In the genomic region with DNA sequence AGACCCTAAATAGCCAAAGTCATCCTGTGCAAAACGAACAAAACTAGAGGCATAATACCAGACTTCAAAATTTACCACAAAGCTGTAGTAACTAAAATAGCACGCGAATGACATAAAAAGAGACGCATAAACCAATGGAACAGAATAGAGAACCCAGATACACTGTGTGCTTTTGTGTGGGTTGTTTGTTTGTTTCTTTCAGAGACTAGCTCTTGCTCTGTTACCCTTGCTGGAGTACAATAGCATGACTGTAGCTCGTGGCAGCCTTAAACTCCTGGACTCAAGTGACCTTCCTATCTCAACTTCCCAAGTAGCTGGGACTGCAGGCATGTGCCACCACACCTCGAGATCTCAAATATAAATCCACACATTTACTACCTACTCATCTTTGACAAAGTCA, we compare ENCODE assay signal across 30 cellular contexts.
"Had no signal": no experiment of that assay in that cellular context is flagged by ENCODE, and none has a peak within 500 bp of the region (broad histone marks: within the 10 kb centered on the region; RNA-seq: fewer than 3 reads in every experiment).

No MANE protein-coding gene starts in this region.

- H3K9me3 ChIP-seq: left lung, lower lobe of right lung, pancreas, prostate gland, stomach, testis, thyroid gland, transverse colon, upper lobe of left lung, vagina had no signal

- H3K27ac Mint-ChIP-seq: naive thymus-derived CD8-positive, alpha-beta T cell; nephron; stimulated activated naive B cell treated with anti-CD40 and anti-IgM and Interleukin-4, amounts not matched to agents 10 μg/mL and 1 μg/mL and 100 μg/mL, for 72 hours had no signal

- H3K4me3 Mint-ChIP-seq: naive thymus-derived CD8-positive, alpha-beta T cell; nephron; stimulated activated naive B cell treated with anti-CD40 and anti-IgM and Interleukin-4, amounts not matched to agents 10 μg/mL and 1 μg/mL and 100 μg/mL, for 72 hours had no signal

- H3K9me3 Mint-ChIP-seq: nephron had no signal

- H2AFZ ChIP-seq: hepatocyte had no signal

- DNase-seq: kidney glomerular epithelial cell; left colon; left lung; lower lobe of right lung; mammary epithelial cell; mesenchymal stem cell; naive thymus-derived CD8-positive, alpha-beta T cell; nucleus accumbens; pancreas; posterior cingulate gyrus; retina; right cardiac atrium; stimulated activated CD4-positive, alpha-beta T cell treated with anti-CD3 and anti-CD28 coated beads, Interleukin-12 subunit alpha, Interleukin-12 subunit beta, amount 100 ng/mL, for 4 hours; stimulated activated CD4-positive, alpha-beta T cell treated with anti-CD3 and anti-CD28 coated beads, Interleukin-15, amount 100 ng/mL, for 24 hours; stimulated activated CD4-positive, alpha-beta T cell treated with anti-CD3 and anti-CD28 coated beads, Interleukin-2, amount 100 ng/mL, for 24 hours; stimulated activated CD4-positive, alpha-beta T cell treated with anti-CD3 and anti-CD28 coated beads, Interleukin-4, amount 100 ng/mL, for 1 hour; stimulated activated naive B cell treated with anti-CD40 and anti-IgM and Interleukin-4, amounts not matched to agents 10 μg/mL and 1 μg/mL and 100 μg/mL, for 72 hours; stimulated activated naive CD8-positive, alpha-beta T cell treated with anti-CD3 and anti-CD28 coated beads, Interleukin-15, Interleukin-2, amounts not matched to agents 100 U/mL and 50 U/mL, for 24 hours; stomach; testis; thyroid gland; transverse colon; upper lobe of left lung had no signal

- H3K4me2 ChIP-seq: hepatocyte had no signal

- H3K4me1 Mint-ChIP-seq: naive thymus-derived CD8-positive, alpha-beta T cell; nephron; stimulated activated naive B cell treated with anti-CD40 and anti-IgM and Interleukin-4, amounts not matched to agents 10 μg/mL and 1 μg/mL and 100 μg/mL, for 72 hours had no signal

- H3K27me3 ChIP-seq: hepatocyte, left lung, pancreas, stomach, testis, thyroid gland, transverse colon, upper lobe of left lung, vagina had no signal

- H3K36me3 ChIP-seq: left lung, lower lobe of right lung, pancreas, prostate gland, stomach, thyroid gland, transverse colon, upper lobe of left lung, vagina had no signal

- FAIRE-seq: keratinocyte, pancreas had no signal

- H3K4me3 ChIP-seq: hepatocyte, left lung, lower lobe of right lung, pancreas, prostate gland, skin epidermis, stomach, testis, thyroid gland, transverse colon, upper lobe of left lung, vagina had no signal

- H3K4me1 ChIP-seq: left lung, lower lobe of right lung, pancreas, prostate gland, stomach, testis, thyroid gland, transverse colon, upper lobe of left lung, vagina had no signal

- H3K27me3 Mint-ChIP-seq: naive thymus-derived CD8-positive, alpha-beta T cell; stimulated activated naive B cell treated with anti-CD40 and anti-IgM and Interleukin-4, amounts not matched to agents 10 μg/mL and 1 μg/mL and 100 μg/mL, for 72 hours had no signal

- H3K36me3 Mint-ChIP-seq: stimulated activated naive B cell treated with anti-CD40 and anti-IgM and Interleukin-4, amounts not matched to agents 10 μg/mL and 1 μg/mL and 100 μg/mL, for 72 hours had no signal

- H3K79me2 ChIP-seq: hepatocyte had no signal

- ATAC-seq: left colon; left lung; lower lobe of right lung; naive thymus-derived CD8-positive, alpha-beta T cell; pancreas; right cardiac atrium; sciatic nerve; stimulated activated naive B cell treated with anti-CD40 and anti-IgM and Interleukin-4, amounts not matched to agents 10 μg/mL and 1 μg/mL and 100 μg/mL, for 72 hours; stimulated activated naive CD8-positive, alpha-beta T cell treated with anti-CD3 and anti-CD28 coated beads, Interleukin-15, Interleukin-2, amounts not matched to agents 100 U/mL and 50 U/mL, for 24 hours had no signal

- H3K27ac ChIP-seq: hepatocyte, left lung, lower lobe of right lung, pancreas, prostate gland, skin epidermis, stomach, testis, thyroid gland, transverse colon, upper lobe of left lung, vagina had no signal
